In the genomic region with DNA sequence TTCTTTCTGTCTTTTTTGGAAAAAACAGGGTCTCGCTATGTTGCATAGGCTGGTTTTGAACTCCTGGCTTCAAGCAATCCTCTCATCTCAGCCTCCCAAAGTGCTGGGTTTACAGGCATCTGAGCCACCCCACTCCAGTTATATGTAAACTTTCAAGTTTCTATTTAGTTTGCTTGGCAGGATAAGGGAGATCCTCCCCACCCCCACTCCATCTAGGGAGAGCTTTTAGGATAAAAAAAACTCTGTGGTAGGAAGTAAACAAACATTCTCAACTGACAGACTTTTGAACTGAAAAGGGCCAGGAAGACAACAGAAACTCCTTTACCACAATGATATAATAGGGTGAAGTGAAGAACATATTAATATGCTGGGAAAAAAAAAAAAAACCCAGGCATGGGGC, we compare ENCODE assay signal across 14 cellular contexts. TPM values are rescaled to one million over a fixed set of nuclear protein-coding genes. Genes with fewer than 3 reads are reported as not detected.
DNase-seq lines count a peak whose midpoint lies in the region; ATAC-seq, FAIRE-seq and TF ChIP-seq lines count a peak whose summit lies in the region.
"Had no signal": no experiment of that assay in that cellular context is flagged by ENCODE, and none has a peak within 500 bp of the region (broad histone marks: within the 10 kb centered on the region; RNA-seq: fewer than 3 reads in every experiment).

No MANE protein-coding gene starts in this region.

- RAD21 ChIA-PET in HCT116 (lab: Charles Lee; ENCODE audit: low non-redundant PET in 1 of 2, low total read pairs in 2 of 2, uncharacterized antibody in 2 of 2, unreplicated experiment in 2 of 2): interaction anchor here in 1 of 2 experiments (0.6 kb wide), 1 partner anchor 173 kb away, joined by 3 read pairs; no protein-coding TSS in a partner anchor

- ATAC-seq in HCT116: no peak
- ATAC-seq in RWPE2 (ENCODE audit: low read depth): no peak
- ATAC-seq in GM18861 (IDR thresholded peaks at IDR 0.05; ENCODE audit: unreplicated experiment): no peak
- ATAC-seq in heart right ventricle: no peak
- ATAC-seq: CD8-positive, alpha-beta T cell; gastroesophageal sphincter had no signal

- no peaks in the 10 kb centered on the region for H3K36me3 ChIP-seq in ACC112 (ENCODE audit: insufficient read depth, low read length)
- H3K36me3 ChIP-seq in HCT116 (ENCODE audit: control insufficient read depth in 1 of 2, insufficient read depth in 2 of 2, low read length in 2 of 2): no peaks in the 10 kb centered on the region
- H3K36me3 ChIP-seq in RWPE2 (ENCODE audit: low read depth): no peaks in the 10 kb centered on the region
- H3K36me3 ChIP-seq in heart right ventricle: no peaks in the 10 kb centered on the region
- H3K36me3 ChIP-seq: gastroesophageal sphincter had no signal

- H3K9me2 ChIP-seq in HCT116 (ENCODE audit: insufficient read depth): no peaks in the 10 kb centered on the region

- 91 to 96% methylated on average over 1 of the region's 1 CpG for whole genome bisulfite sequencing in heart right ventricle, 2 donors

- no peak for TF ChIP-seq RAD21 in HCT116 (IDR thresholded peaks at IDR 0.05; ENCODE audit: low read depth)

- CTCF ChIA-PET in HCT116 (lab: Charles Lee): interaction anchor here (0.8 kb wide), 1 partner anchor 149 kb away, joined by 3 read pairs; no protein-coding TSS in a partner anchor

- intact Hi-C loops in HCT116 (cut with micrococcal nuclease): no loop called here
- intact Hi-C loops in heart right ventricle (cut with DNase I): no loop called here

- TSS peak; percentile 94 for BruUV-seq in HCT116 (replicated peaks; lab: Mats Ljungman, UMichigan)

- no peaks in the 10 kb centered on the region for H3K27me3 ChIP-seq in ACC112 (ENCODE audit: insufficient read depth, low read length)
- no peaks in the 10 kb centered on the region for H3K27me3 ChIP-seq in HCT116 (ENCODE audit: insufficient read depth, low read length)
- no peaks in the 10 kb centered on the region for H3K27me3 ChIP-seq in RWPE2 (ENCODE audit: insufficient read depth, poor library complexity, severe bottlenecking)
- H3K27me3 ChIP-seq in heart right ventricle: no peaks in the 10 kb centered on the region
- H3K27me3 ChIP-seq: gastroesophageal sphincter had no signal

- TF ChIP-seq CTCF in HCT116 (IDR thresholded peaks at IDR 0.05 in 2 of 3, conservative IDR thresholded peaks at IDR 0.05 in 1 of 3; ENCODE audit: borderline replicate concordance in 1 of 3, insufficient read depth in 1 of 3, low read depth in 2 of 3, low read length in 2 of 3) (no peak), RWPE2 (IDR thresholded peaks at IDR 0.05; ENCODE audit: poor library complexity, severe bottlenecking) (no peak), heart right ventricle (IDR thresholded peaks at IDR 0.05) (no peak)

- no peak overlapping the region for H3K9ac ChIP-seq in HCT116 (ENCODE audit: low read length)

- H3K79me2 ChIP-seq in ACC112 (ENCODE audit: control insufficient read depth, insufficient read depth, low read length, unreplicated experiment) (no peaks in the 10 kb centered on the region), HCT116 (ENCODE audit: insufficient read depth, low read length) (no peaks in the 10 kb centered on the region)

- no peak for TF ChIP-seq POLR2A in HCT116 (IDR thresholded peaks at IDR 0.05; ENCODE audit: borderline replicate concordance, extremely low read depth, insufficient read depth, insufficient read length)

- H3K4me3 ChIP-seq in ACC112 (ENCODE audit: low read depth, low read length) (no peak overlapping the region), HCT116 (replicated peaks in 1 of 2; ENCODE audit: low read depth in 1 of 2, low read length in 2 of 2) (no peak overlapping the region), RWPE2 (ENCODE audit: severe bottlenecking) (no peak overlapping the region), heart right ventricle (no peak overlapping the region)
- H3K4me3 ChIP-seq: gastroesophageal sphincter, psoas muscle, SK-N-MC had no signal

- H2AFZ ChIP-seq in ACC112 (ENCODE audit: low read length, unreplicated experiment) (no peak overlapping the region), HCT116 (ENCODE audit: low read depth, low read length, poor library complexity, severe bottlenecking) (no peak overlapping the region)

- H3K4me2 ChIP-seq in HCT116 (ENCODE audit: low read length): peak overlapping the region; percentile 73

- peak overlapping the region; percentile 27; the same call in 1 of the 2 replicates for H3K27ac ChIP-seq in ACC112 (ENCODE audit: low read depth, low read length)
- H3K27ac ChIP-seq in HCT116 (ENCODE audit: low read depth, low read length): no peak overlapping the region
- peak overlapping the region; percentile 81 for H3K27ac ChIP-seq in RWPE2 (ENCODE audit: poor library complexity, severe bottlenecking)
- no peak overlapping the region for H3K27ac ChIP-seq in heart right ventricle
- H3K27ac ChIP-seq: gastroesophageal sphincter, psoas muscle, SK-N-MC had no signal

- H3K4me1 ChIP-seq in ACC112 (ENCODE audit: control insufficient read depth, insufficient read depth, low read length, unreplicated experiment): peaks cover 32% of the 10 kb centered on the region
- H3K4me1 ChIP-seq in HCT116 (ENCODE audit: control insufficient read depth in 1 of 2, insufficient read depth in 2 of 2, low read length in 2 of 2): peaks cover 7 to 25% of the 10 kb centered on the region in 2 experiments
- peaks cover 32% of the 10 kb centered on the region for H3K4me1 ChIP-seq in RWPE2 (ENCODE audit: insufficient read depth, poor library complexity, severe bottlenecking)
- peaks cover 0 to 11% (median 0%) of the 10 kb centered on the region in 9 donors for H3K4me1 ChIP-seq in heart right ventricle
- H3K4me1 ChIP-seq: gastroesophageal sphincter, psoas muscle had no signal

- no peaks in the 10 kb centered on the region for H4K20me1 ChIP-seq in HCT116 (ENCODE audit: insufficient read depth)

- POLR2A ChIA-PET in HCT116 (lab: Charles Lee): no interaction called here

- H3K9me3 ChIP-seq in HCT116 (ENCODE audit: control insufficient read depth in 1 of 2, insufficient read depth in 1 of 2, low read depth in 1 of 2, low read length in 2 of 2): 0 out of 4 replicates have a peak, but pooled peaks cover 0 to 1% of the 10 kb centered on the region in 2 experiments
- no peaks in the 10 kb centered on the region for H3K9me3 ChIP-seq in RWPE2 (ENCODE audit: severe bottlenecking)
- H3K9me3 ChIP-seq in heart right ventricle: no peaks in the 10 kb centered on the region
- H3K9me3 ChIP-seq: gastroesophageal sphincter, psoas muscle had no signal

- no peak for DNase-seq in HCT116 (ENCODE audit: low read depth, low spot score)
- no peak for DNase-seq in RWPE2 (ENCODE audit: low spot score)
- DNase-seq in kidney tubule cell (ENCODE audit: low spot score): peak; percentile 19
- no peak for DNase-seq in heart right ventricle
- no peak for DNase-seq in NCI-H2107 treated with DMSO at 0.1 percent for 48 hours (lab: John Stamatoyannopoulos, UW; ENCODE audit: unreplicated experiment)
- DNase-seq in RCC 7860 (ENCODE audit: low spot score): no peak
- DNase-seq: NCI-H1417 treated with DMSO at 0.1 percent for 48 hours, NCI-H748 treated with DMSO at 0.1 percent for 48 hours had no signal

- FAIRE-seq in RCC 7860 (lab: Jason Lieb, UNC): no peak

TF ChIP-seq in HCT116, 20 proteins besides CTCF, POLR2A, EP300 and RAD21:
- TF ChIP-seq EGR1 (IDR thresholded peaks at IDR 0.05; ENCODE audit: low read depth) (0 out of 2 replicates have a peak, but pooled peaks have one; percentile 7), JUND (IDR thresholded peaks at IDR 0.05) (no peak), SRF (IDR thresholded peaks at IDR 0.05; ENCODE audit: low read depth) (no peak), CEBPB (IDR thresholded peaks at IDR 0.05; ENCODE audit: low read depth) (no peak), TCF7L2 (IDR thresholded peaks at IDR 0.05; ENCODE audit: borderline replicate concordance, extremely low read depth, insufficient read depth, insufficient read length) (no peak)
- TF ChIP-seq, protein P1, sequence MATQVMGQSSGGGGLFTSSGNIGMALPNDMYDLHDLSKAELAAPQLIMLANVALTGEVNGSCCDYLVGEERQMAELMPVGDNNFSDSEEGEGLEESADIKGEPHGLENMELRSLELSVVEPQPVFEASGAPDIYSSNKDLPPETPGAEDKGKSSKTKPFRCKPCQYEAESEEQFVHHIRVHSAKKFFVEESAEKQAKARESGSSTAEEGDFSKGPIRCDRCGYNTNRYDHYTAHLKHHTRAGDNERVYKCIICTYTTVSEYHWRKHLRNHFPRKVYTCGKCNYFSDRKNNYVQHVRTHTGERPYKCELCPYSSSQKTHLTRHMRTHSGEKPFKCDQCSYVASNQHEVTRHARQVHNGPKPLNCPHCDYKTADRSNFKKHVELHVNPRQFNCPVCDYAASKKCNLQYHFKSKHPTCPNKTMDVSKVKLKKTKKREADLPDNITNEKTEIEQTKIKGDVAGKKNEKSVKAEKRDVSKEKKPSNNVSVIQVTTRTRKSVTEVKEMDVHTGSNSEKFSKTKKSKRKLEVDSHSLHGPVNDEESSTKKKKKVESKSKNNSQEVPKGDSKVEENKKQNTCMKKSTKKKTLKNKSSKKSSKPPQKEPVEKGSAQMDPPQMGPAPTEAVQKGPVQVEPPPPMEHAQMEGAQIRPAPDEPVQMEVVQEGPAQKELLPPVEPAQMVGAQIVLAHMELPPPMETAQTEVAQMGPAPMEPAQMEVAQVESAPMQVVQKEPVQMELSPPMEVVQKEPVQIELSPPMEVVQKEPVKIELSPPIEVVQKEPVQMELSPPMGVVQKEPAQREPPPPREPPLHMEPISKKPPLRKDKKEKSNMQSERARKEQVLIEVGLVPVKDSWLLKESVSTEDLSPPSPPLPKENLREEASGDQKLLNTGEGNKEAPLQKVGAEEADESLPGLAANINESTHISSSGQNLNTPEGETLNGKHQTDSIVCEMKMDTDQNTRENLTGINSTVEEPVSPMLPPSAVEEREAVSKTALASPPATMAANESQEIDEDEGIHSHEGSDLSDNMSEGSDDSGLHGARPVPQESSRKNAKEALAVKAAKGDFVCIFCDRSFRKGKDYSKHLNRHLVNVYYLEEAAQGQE (IDR thresholded peaks at IDR 0.05; ENCODE audit: low read depth): no peak

RNA-seq across cellular contexts. Expression of a gene that starts 41.0 kb away (rescaled TPM):
- 19.3 TPM for total RNA-seq in HCT116 (2021; ENCODE audit: unreplicated experiment)
- polyA plus RNA-seq in HCT116 (2012): 5.1 and 5.5 TPM in 2 replicates
- total RNA-seq in heart right ventricle: 10 to 100 TPM; 11.2 to 13.4 (median 11.6) TPM
- 10 to 100 TPM in 1 of 2 donors, 1 to 10 TPM in 1; 7.6 to 14.3 TPM for polyA plus RNA-seq in heart right ventricle

Comparison
In these comparisons a context has a peak if more than half of its experiments do, and no peak if none do; other contexts are left out.
1. H3K27ac ChIP-seq: peak in ACC112 (single experiment) and RWPE2 (single experiment); none in HCT116 (single experiment) and heart right ventricle (0 of 10).